ENCODE assay signal across 20 cellular contexts in the genomic region with DNA sequence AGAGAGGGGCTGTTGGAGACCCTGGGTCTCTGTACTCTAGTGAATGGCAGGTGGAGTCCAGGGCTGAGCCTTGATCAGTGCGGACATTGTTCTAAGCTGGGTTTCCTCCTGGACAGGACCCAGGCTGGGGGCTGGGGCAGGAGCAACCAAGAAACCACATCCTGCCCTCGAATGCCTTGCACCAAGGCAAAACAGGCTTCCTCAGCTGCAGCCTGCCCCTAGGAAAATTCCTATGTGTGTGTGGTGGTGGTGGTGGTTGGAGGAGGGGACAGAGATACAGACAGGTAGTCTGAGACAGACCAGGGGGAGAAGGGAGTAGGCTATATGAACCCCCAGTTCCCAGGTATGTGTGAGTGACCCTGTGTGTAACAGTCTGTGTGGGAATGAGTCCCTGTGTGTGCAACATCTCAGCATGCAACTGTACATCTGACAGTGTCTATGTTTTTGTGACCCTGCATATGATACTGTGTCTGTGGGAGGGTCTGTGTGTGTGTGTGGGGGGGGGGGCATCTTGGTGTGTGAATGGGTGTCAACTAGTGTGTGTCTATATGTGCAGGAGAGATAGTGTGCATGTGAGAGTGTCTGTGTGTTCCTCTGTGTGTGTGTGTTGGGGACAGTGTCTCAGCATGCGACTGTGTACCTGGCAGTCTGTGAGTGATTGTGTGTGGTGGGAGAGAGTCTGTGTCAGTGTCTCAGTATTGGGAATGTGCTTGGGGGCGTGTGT. TPM values are rescaled to one million over a fixed set of nuclear protein-coding genes. Genes with fewer than 3 reads are reported as not detected.
DNase-seq lines count a peak whose midpoint lies in the region; ATAC-seq and TF ChIP-seq lines count a peak whose summit lies in the region.
"Had no signal": no experiment of that assay in that cellular context is flagged by ENCODE, and none has a peak within 500 bp of the region (broad histone marks: within the 10 kb centered on the region; RNA-seq: fewer than 3 reads in every experiment).

No MANE protein-coding gene starts in this region.

- H3K4me3 Mint-ChIP-seq in T-helper 17 cell (no peak overlapping the region), immature natural killer cell (peak overlapping the region; percentile 29 to 79 (median 57))
- H3K4me3 Mint-ChIP-seq in activated CD4-positive, alpha-beta T cell treated with anti-CD3 and anti-CD28 coated beads, Interleukin-2, amount 10 ng/mL, durations not matched to agents 24 days and 14 days = no peak overlapping the region
- H3K4me3 Mint-ChIP-seq: stimulated activated effector memory CD8-positive, alpha-beta T cell treated with anti-CD3 and anti-CD28 coated beads, Interleukin-12 subunit alpha, Interleukin-12 subunit beta, amount 100 ng/mL, for 72 hours; T-helper 1 cell treated with Interleukin-12 subunit alpha and Interleukin-12 subunit beta and Interleukin-4 antibody, amounts not matched to agents 30 μg/mL and 1 μg/mL, for 36 hours had no signal

- intact Hi-C loops in activated CD4-positive, alpha-beta T cell treated with anti-CD3 and anti-CD28 coated beads, Interleukin-2, amount 10 ng/mL, durations not matched to agents 24 days and 14 days (cut with micrococcal nuclease) = no loop called here
- intact Hi-C loops in heart left ventricle (cut with DNase I) = no loop called here
- intact Hi-C loops in transverse colon (cut with DNase I; ENCODE audit: low total_unique reads) = no loop called here

- H3K27ac Mint-ChIP-seq in T-helper 17 cell (peak overlapping the region; percentile 57), immature natural killer cell (peak overlapping the region in 5 of 6 donors; percentile 36 to 85 (median 68))
- no peak overlapping the region for H3K27ac Mint-ChIP-seq in activated CD4-positive, alpha-beta T cell treated with anti-CD3 and anti-CD28 coated beads, Interleukin-2, amount 10 ng/mL, durations not matched to agents 24 days and 14 days
- H3K27ac Mint-ChIP-seq: stimulated activated effector memory CD8-positive, alpha-beta T cell treated with anti-CD3 and anti-CD28 coated beads, Interleukin-12 subunit alpha, Interleukin-12 subunit beta, amount 100 ng/mL, for 72 hours; T-helper 1 cell treated with Interleukin-12 subunit alpha and Interleukin-12 subunit beta and Interleukin-4 antibody, amounts not matched to agents 30 μg/mL and 1 μg/mL, for 36 hours had no signal

- in situ Hi-C loops in transverse colon (cut with MboI; ENCODE audit: low pct_ligation_motif_present in 1 of 4, low pct_unique_long_range_greater_than_20kb in 1 of 4, low sequenced_read_pairs in 3 of 4) = no loop called here

- peaks cover 71% of the 10 kb centered on the region for H3K27me3 Mint-ChIP-seq in T-helper 17 cell
- peaks cover 6 to 15% (median 8%) of the 10 kb centered on the region in 3 donors for H3K27me3 Mint-ChIP-seq in immature natural killer cell (ENCODE audit: low read depth in 3 of 3)
- peaks cover 42% of the 10 kb centered on the region for H3K27me3 Mint-ChIP-seq in activated CD4-positive, alpha-beta T cell treated with anti-CD3 and anti-CD28 coated beads, Interleukin-2, amount 10 ng/mL, durations not matched to agents 24 days and 14 days

- DNase-seq in AG10803 (ENCODE audit: low read depth) (peak; percentile 8), ELR (ENCODE audit: low read depth) (peak; percentile 12), T-helper 17 cell (no peak), immature natural killer cell (peak in 1 of 3 donors; percentile 9), NCI-H146 (lab: John Stamatoyannopoulos, UW) (no peak), heart left ventricle (no peak), transverse colon (no peak)
- DNase-seq in activated CD4-positive, alpha-beta T cell treated with anti-CD3 and anti-CD28 coated beads, Interleukin-2, amount 10 ng/mL, durations not matched to agents 24 days and 14 days = no peak
- DNase-seq: activated CD4-positive, alpha-beta T cell treated with anti-CD3 and anti-CD28 coated beads for 1 hour; effector CD8-positive, alpha-beta T cell; left ventricle myocardium superior; NCI-H2081; NCI-H774; small intestine had no signal

- H3K4me1 Mint-ChIP-seq in T-helper 17 cell (peaks cover 20% of the 10 kb centered on the region), immature natural killer cell (peaks cover 48% of the 10 kb centered on the region in 2 donors)
- peaks cover 17% of the 10 kb centered on the region for H3K4me1 Mint-ChIP-seq in activated CD4-positive, alpha-beta T cell treated with anti-CD3 and anti-CD28 coated beads, Interleukin-2, amount 10 ng/mL, durations not matched to agents 24 days and 14 days

- H3K36me3 ChIP-seq in heart left ventricle (no peaks in the 10 kb centered on the region), transverse colon (no peaks in the 10 kb centered on the region)
- H3K36me3 ChIP-seq: cardiac muscle cell had no signal

- no peak overlapping the region for H3K27ac ChIP-seq in heart left ventricle
- H3K27ac ChIP-seq in transverse colon = no peak overlapping the region
- H3K27ac ChIP-seq: cardiac muscle cell had no signal

- TF ChIP-seq POLR2A in heart left ventricle (IDR thresholded peaks at IDR 0.05) (no peak), transverse colon (IDR thresholded peaks at IDR 0.05) (no peak)

- H3K9me3 Mint-ChIP-seq in immature natural killer cell = peaks cover 0 to 1% (median 0%) of the 10 kb centered on the region in 6 donors
- H3K9me3 Mint-ChIP-seq in activated CD4-positive, alpha-beta T cell treated with anti-CD3 and anti-CD28 coated beads, Interleukin-2, amount 10 ng/mL, durations not matched to agents 24 days and 14 days = no peaks in the 10 kb centered on the region
- H3K9me3 Mint-ChIP-seq: activated naive CD4-positive, alpha-beta T cell treated with anti-CD3 and anti-CD28 coated beads, Interleukin-2, amount 50 U/mL, for 72 hours; stimulated activated effector memory CD8-positive, alpha-beta T cell treated with anti-CD3 and anti-CD28 coated beads, Interleukin-12 subunit alpha, Interleukin-12 subunit beta, amount 100 ng/mL, for 72 hours; T-helper 1 cell treated with Interleukin-12 subunit alpha and Interleukin-12 subunit beta and Interleukin-4 antibody, amounts not matched to agents 30 μg/mL and 1 μg/mL, for 36 hours had no signal

- H3K27me3 ChIP-seq in heart left ventricle = peaks cover under 1 to 60% (median 25%) of the 10 kb centered on the region in 9 donors
- H3K27me3 ChIP-seq in transverse colon = peaks cover 47% of the 10 kb centered on the region

- H3K9me3 ChIP-seq in T-helper 17 cell (ENCODE audit: control insufficient read depth, low read length, poor library complexity, severe bottlenecking) = no peaks in the 10 kb centered on the region
- H3K9me3 ChIP-seq in heart left ventricle = no peaks in the 10 kb centered on the region
- H3K9me3 ChIP-seq in transverse colon = no peaks in the 10 kb centered on the region

- WGBS in heart left ventricle, 4 donors = 44 to 64% (median 55%) methylated on average over 3 to 4 of the region's 4 CpGs
- WGBS in transverse colon (ENCODE audit: low coverage in 1 of 2), 2 donors = 0 to 74% methylated on average over 1 to 4 of the region's 4 CpGs

- TF ChIP-seq EP300 in transverse colon (IDR thresholded peaks at IDR 0.05; ENCODE audit: low read depth) = no peak

- ATAC-seq in T-helper 17 cell (no peak), heart left ventricle (no peak)
- ATAC-seq: left ventricle myocardium superior, Right ventricle myocardium inferior had no signal

- no peak for TF ChIP-seq CTCF in AG10803 (conservative IDR thresholded peaks at IDR 0.05; ENCODE audit: low read length)
- no peak for TF ChIP-seq CTCF in heart left ventricle (IDR thresholded peaks at IDR 0.05)
- TF ChIP-seq CTCF in transverse colon (IDR thresholded peaks at IDR 0.05) = no peak

- H3K4me3 ChIP-seq in AG10803 (ENCODE audit: low read length) (no peak overlapping the region), heart left ventricle (no peak overlapping the region), transverse colon (no peak overlapping the region)
- H3K4me3 ChIP-seq: cardiac muscle cell had no signal

- H3K4me1 ChIP-seq in heart left ventricle (peaks cover 0 to 14% (median 0%) of the 10 kb centered on the region in 12 donors), transverse colon (peaks cover 0 to 21% (median 14%) of the 10 kb centered on the region in 4 donors)

- H3K36me3 Mint-ChIP-seq in T-helper 17 cell (ENCODE audit: low read depth) (peaks cover 6% of the 10 kb centered on the region), immature natural killer cell (peaks cover 0 to 5% (median 0%) of the 10 kb centered on the region in 3 donors)
- no peaks in the 10 kb centered on the region for H3K36me3 Mint-ChIP-seq in activated CD4-positive, alpha-beta T cell treated with anti-CD3 and anti-CD28 coated beads, Interleukin-2, amount 10 ng/mL, durations not matched to agents 24 days and 14 days (ENCODE audit: low read depth)
- H3K36me3 Mint-ChIP-seq: stimulated activated effector memory CD8-positive, alpha-beta T cell treated with anti-CD3 and anti-CD28 coated beads, Interleukin-12 subunit alpha, Interleukin-12 subunit beta, amount 100 ng/mL, for 72 hours had no signal

RNA-seq across cellular contexts. Expression of a gene that starts 3.0 kb away (rescaled TPM):
- total RNA-seq in T-helper 17 cell (not detected), heart left ventricle (1 to 10 TPM in 8 of 9 donors, under 1 TPM in 1; 0.25 to 6.4 (median 2.4) TPM), transverse colon (not detected)
- polyA plus RNA-seq in immature natural killer cell (under 1 TPM in 1 of 3 donors, not detected in 2; 0.87 TPM), heart left ventricle (1 to 10 TPM; 1.3 to 1.6 TPM)
- 0.09 TPM in 2 replicates for total RNA-seq in activated CD4-positive, alpha-beta T cell treated with anti-CD3 and anti-CD28 coated beads, Interleukin-2, amount 10 ng/mL, durations not matched to agents 24 days and 14 days
- polyA plus RNA-seq: BJ had no signal

Comparison
In these comparisons a context has a peak if more than half of its experiments do, and no peak if none do; other contexts are left out.
1. DNase-seq: peak in AG10803 (single experiment) and ELR (single experiment); none in T-helper 17 cell (0 of 3), NCI-H146 (single experiment), activated CD4-positive, alpha-beta T cell treated with anti-CD3 and anti-CD28 coated beads, Interleukin-2, amount 10 ng/mL, durations not matched to agents 24 days and 14 days (single experiment), heart left ventricle (0 of 5) and transverse colon (single experiment).
2. H3K4me3 Mint-ChIP-seq: peak in immature natural killer cell (5 of 5); none in T-helper 17 cell (single experiment) and activated CD4-positive, alpha-beta T cell treated with anti-CD3 and anti-CD28 coated beads, Interleukin-2, amount 10 ng/mL, durations not matched to agents 24 days and 14 days (single experiment).